In the genomic region with DNA sequence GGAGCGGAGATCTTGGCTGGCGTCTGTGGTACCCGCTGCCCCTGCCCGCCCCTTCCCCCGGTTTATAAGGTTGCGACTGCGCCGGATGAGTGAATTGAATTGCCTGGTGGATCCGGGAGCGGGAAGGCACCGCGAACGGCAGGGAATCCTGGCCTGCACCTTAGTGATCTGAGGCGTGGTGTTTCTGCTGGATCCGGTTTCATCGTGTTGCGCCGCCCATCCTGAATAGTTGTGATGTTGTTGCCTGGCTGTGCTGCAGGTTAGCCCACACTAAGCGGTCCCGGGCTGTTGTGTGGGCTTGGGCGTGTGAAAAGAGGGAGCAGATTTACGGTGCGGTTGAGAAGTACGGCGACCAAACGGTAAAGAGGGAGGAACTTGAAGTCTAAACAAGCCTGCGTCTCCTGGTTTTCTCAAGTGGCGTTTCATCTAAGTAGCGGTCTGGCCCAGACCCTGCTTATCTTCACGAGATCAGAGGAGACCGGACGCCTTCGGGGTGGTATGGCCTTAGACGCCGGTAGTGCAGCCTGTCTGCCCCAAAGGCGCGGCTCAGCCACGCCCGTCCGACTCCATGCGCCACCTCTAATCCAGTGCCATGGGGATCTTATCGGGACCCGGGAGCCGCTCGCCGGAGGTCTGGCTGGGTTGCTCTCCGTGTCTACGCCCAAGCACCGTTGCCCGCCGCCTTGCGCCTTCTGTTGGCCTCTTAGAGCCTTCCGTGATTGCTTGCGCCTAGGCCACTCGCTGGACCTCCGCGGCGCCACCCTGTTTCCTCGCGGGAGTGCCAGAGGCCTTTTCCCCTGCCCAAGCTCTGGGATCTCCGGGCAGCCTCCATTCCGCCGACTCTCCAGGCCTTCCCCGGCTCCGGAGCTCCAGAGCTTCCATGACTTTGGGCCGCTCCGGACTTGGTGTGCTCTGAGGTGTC, we compare ENCODE assay signal across 8 cellular contexts.
A peak's percentile ranks its signal among the peaks of the same experiment; 100 is the strongest.
DNase-seq lines count a peak whose midpoint lies in the region; ATAC-seq and TF ChIP-seq lines count a peak whose summit lies in the region.

No MANE protein-coding gene starts in this region.

- no peaks in the 10 kb centered on the region for H3K9me3 ChIP-seq in DOHH2 (ENCODE audit: control insufficient read depth, insufficient read depth, low read length)
- no peaks in the 10 kb centered on the region for H3K9me3 ChIP-seq in RWPE2 (ENCODE audit: severe bottlenecking)

- peaks cover 28% of the 10 kb centered on the region for H3K4me1 Mint-ChIP-seq in stimulated activated naive CD8-positive, alpha-beta T cell treated with anti-CD3 and anti-CD28 coated beads, Interleukin-15, Interleukin-2, amounts not matched to agents 100 ng/mL and 50 ng/mL, for 24 hours (ENCODE audit: low read depth)

- TF ChIP-seq CTCF in DOHH2 (IDR thresholded peaks at IDR 0.05; ENCODE audit: low read depth, low read length, poor library complexity, severe bottlenecking) (no peak), RWPE2 (IDR thresholded peaks at IDR 0.05; ENCODE audit: poor library complexity, severe bottlenecking) (no peak), cardiac fibroblast (IDR thresholded peaks at IDR 0.05; ENCODE audit: low read depth, low read length) (no peak)

- peak overlapping the region; percentile 90 for H3K4me3 ChIP-seq in DOHH2 (ENCODE audit: low read length)
- H3K4me3 ChIP-seq in RWPE2 (ENCODE audit: severe bottlenecking) = peak overlapping the region; percentile 49
- H3K4me3 ChIP-seq in cardiac fibroblast (replicated peaks in 1 of 2; ENCODE audit: low read depth in 2 of 2, low read length in 2 of 2) = peak overlapping the region; percentile 45 to 56

- peaks cover 59% of the 10 kb centered on the region for H3K27me3 Mint-ChIP-seq in stimulated activated naive CD8-positive, alpha-beta T cell treated with anti-CD3 and anti-CD28 coated beads, Interleukin-15, Interleukin-2, amounts not matched to agents 100 ng/mL and 50 ng/mL, for 24 hours

- H3K4me1 ChIP-seq in DOHH2 (ENCODE audit: control insufficient read depth, low read length) = peaks cover 14% of the 10 kb centered on the region
- no peaks in the 10 kb centered on the region for H3K4me1 ChIP-seq in RWPE2 (ENCODE audit: insufficient read depth, poor library complexity, severe bottlenecking)

- H3K36me3 ChIP-seq in DOHH2 (ENCODE audit: control insufficient read depth, low read length) = no peaks in the 10 kb centered on the region
- no peaks in the 10 kb centered on the region for H3K36me3 ChIP-seq in RWPE2 (ENCODE audit: low read depth)

- peaks cover 50% of the 10 kb centered on the region for H3K27me3 ChIP-seq in DOHH2 (ENCODE audit: control insufficient read depth, low read length)
- H3K27me3 ChIP-seq in RWPE2 (ENCODE audit: insufficient read depth, poor library complexity, severe bottlenecking) = no peaks in the 10 kb centered on the region

- no peaks in the 10 kb centered on the region for H3K36me3 Mint-ChIP-seq in stimulated activated naive CD8-positive, alpha-beta T cell treated with anti-CD3 and anti-CD28 coated beads, Interleukin-15, Interleukin-2, amounts not matched to agents 100 ng/mL and 50 ng/mL, for 24 hours (ENCODE audit: low read depth)

- no peaks in the 10 kb centered on the region for H4K20me1 ChIP-seq in DOHH2 (ENCODE audit: control insufficient read depth, insufficient read depth, low read depth, low read length)

- H3K27ac ChIP-seq in DOHH2 (ENCODE audit: low read depth, low read length) (no peak overlapping the region), RWPE2 (ENCODE audit: poor library complexity, severe bottlenecking) (peak overlapping the region; percentile 58)

- no peaks in the 10 kb centered on the region for H3K79me2 ChIP-seq in DOHH2 (ENCODE audit: control insufficient read depth, low read length)

- no peaks in the 10 kb centered on the region for H3F3A ChIP-seq in DOHH2 (ENCODE audit: control insufficient read depth, insufficient read depth)

- no peak overlapping the region for H3K27ac Mint-ChIP-seq in stimulated activated naive CD8-positive, alpha-beta T cell treated with anti-CD3 and anti-CD28 coated beads, Interleukin-15, Interleukin-2, amounts not matched to agents 100 ng/mL and 50 ng/mL, for 24 hours

- peak overlapping the region; percentile 96 for H3K4me2 ChIP-seq in DOHH2 (ENCODE audit: low read length)

- H3K9me2 ChIP-seq in DOHH2 (replicated peaks; ENCODE audit: control insufficient read depth, low read length) = no peaks in the 10 kb centered on the region

- in situ Hi-C loops in KBM-7 (cut with MboI; ENCODE audit: low pct_unique_long_range_greater_than_20kb, low sequenced_read_pairs) = no loop called here

- DNase-seq in KBM-7 = peak; percentile 83
- DNase-seq in RWPE2 (ENCODE audit: low spot score) = peak; percentile 58
- peak; percentile 52 to 56 for DNase-seq in cardiac fibroblast (ENCODE audit: low read depth in 2 of 2)
- DNase-seq in left lobe of liver (ENCODE audit: low spot score) = peak; percentile 51
- DNase-seq in central memory CD4-positive, alpha-beta T cell = no peak

- peak; percentile 68 for ATAC-seq in RWPE2 (ENCODE audit: low read depth)
- peak; percentile 84 for ATAC-seq in left lobe of liver
- ATAC-seq in GM21528 (IDR thresholded peaks at IDR 0.05; ENCODE audit: low FRiP score, unreplicated experiment) = no peak

- H3K9me3 Mint-ChIP-seq in stimulated activated naive CD8-positive, alpha-beta T cell treated with anti-CD3 and anti-CD28 coated beads, Interleukin-15, Interleukin-2, amounts not matched to agents 100 ng/mL and 50 ng/mL, for 24 hours = no peaks in the 10 kb centered on the region

- H3K4me3 Mint-ChIP-seq in stimulated activated naive CD8-positive, alpha-beta T cell treated with anti-CD3 and anti-CD28 coated beads, Interleukin-15, Interleukin-2, amounts not matched to agents 100 ng/mL and 50 ng/mL, for 24 hours = peak overlapping the region; percentile 100
